Comparison of ENCODE assay signal across 8 cellular contexts in genomic region chr19:9582081-9582725, GRCh38. TPM values are rescaled to one million over a fixed set of nuclear protein-coding genes. Genes with fewer than 3 reads are reported as not detected.
DNase-seq lines count a peak whose midpoint lies in the region; ATAC-seq, FAIRE-seq and TF ChIP-seq lines count a peak whose summit lies in the region.
"Not testable (repeated sequence)": the region's sequence is repeated elsewhere in the genome, so short reads cannot be mapped to it uniquely, and the experiment has no call there.

No MANE protein-coding gene starts in this region.

- ATAC-seq in K562 = not testable (repeated sequence)

- peak overlapping the region; percentile 70 to 99 (median 81) for H3K4me3 Mint-ChIP-seq in CD8-positive, alpha-beta memory T cell
- peak overlapping the region; percentile 75 for H3K4me3 Mint-ChIP-seq in T-helper 2 cell treated with Interferon-gamma antibody and Interleukin-4, amounts not matched to agents 5 μg/mL and 100 μg/mL, for 36 hours
- peak overlapping the region; percentile 79 for H3K4me3 Mint-ChIP-seq in activated T-helper 1 cell treated with anti-CD3 and anti-CD28 coated beads, Interleukin-12 subunit alpha, Interleukin-12 subunit beta, Interleukin-2, Interleukin-4 antibody, amounts not matched to agents 30 ng/mL and 10 ng/mL and 1 ng/mL, durations not matched to agents 14 hours and 24 hours and 36 hours
- peak overlapping the region; percentile 69 for H3K4me3 Mint-ChIP-seq in mesothelial cell of epicardium

- peaks cover 17 to 40% (median 20%) of the 10 kb centered on the region in 3 donors for H3K36me3 Mint-ChIP-seq in CD8-positive, alpha-beta memory T cell
- peaks cover 59% of the 10 kb centered on the region for H3K36me3 Mint-ChIP-seq in T-helper 2 cell treated with Interferon-gamma antibody and Interleukin-4, amounts not matched to agents 5 μg/mL and 100 μg/mL, for 36 hours (ENCODE audit: low read depth)
- peaks cover 52% of the 10 kb centered on the region for H3K36me3 Mint-ChIP-seq in activated T-helper 1 cell treated with anti-CD3 and anti-CD28 coated beads, Interleukin-12 subunit alpha, Interleukin-12 subunit beta, Interleukin-2, Interleukin-4 antibody, amounts not matched to agents 30 ng/mL and 10 ng/mL and 1 ng/mL, durations not matched to agents 14 hours and 24 hours and 36 hours (ENCODE audit: low read depth)
- peaks cover 44% of the 10 kb centered on the region for H3K36me3 Mint-ChIP-seq in mesothelial cell of epicardium

- not testable (repeated sequence) for H3K9me1 ChIP-seq in K562 (ENCODE audit: control insufficient read depth, insufficient read depth, low read length)

- H3K36me3 ChIP-seq in CD8-positive, alpha-beta memory T cell (ENCODE audit: insufficient read depth, low read length); smooth muscle cell (ENCODE audit: low read depth): not testable (repeated sequence)
- peaks cover 48% of the 10 kb centered on the region for H3K36me3 ChIP-seq in HUES64 (ENCODE audit: insufficient read depth, low read length)
- peaks cover 59% of the 10 kb centered on the region for H3K36me3 ChIP-seq in K562 (ENCODE audit: control insufficient read depth, insufficient read depth, low read length)
- peaks cover 28% of the 10 kb centered on the region for H3K36me3 ChIP-seq in left ventricle myocardium inferior

- not testable (repeated sequence) for DNase-seq in CD8-positive, alpha-beta memory T cell; T-helper 2 cell treated with Interferon-gamma antibody and Interleukin-4, amounts not matched to agents 5 μg/mL and 100 μg/mL, for 36 hours (ENCODE audit: low spot score); activated T-helper 1 cell treated with anti-CD3 and anti-CD28 coated beads, Interleukin-12 subunit alpha, Interleukin-12 subunit beta, Interleukin-2, Interleukin-4 antibody, amounts not matched to agents 30 ng/mL and 10 ng/mL and 1 ng/mL, durations not matched to agents 14 hours and 24 hours and 36 hours (ENCODE audit: low spot score); K562 (ENCODE audit: extremely low read depth in 1 of 4, low spot score in 3 of 4); left ventricle myocardium inferior; mesothelial cell of epicardium (ENCODE audit: low spot score in 2 of 2, unreplicated experiment in 2 of 2); smooth muscle cell (lab: John Stamatoyannopoulos, UW; ENCODE audit: unreplicated experiment)

- not testable (repeated sequence) for H3F3A ChIP-seq in smooth muscle cell (ENCODE audit: low read depth)

- H3K4me1 ChIP-seq in CD8-positive, alpha-beta memory T cell (ENCODE audit: insufficient read depth, low read length) = peaks cover 22% of the 10 kb centered on the region
- H3K4me1 ChIP-seq in HUES64 (ENCODE audit: insufficient read depth, low read length) (peaks cover 24% of the 10 kb centered on the region), left ventricle myocardium inferior (peaks cover 42% of the 10 kb centered on the region), smooth muscle cell (ENCODE audit: low read depth) (peaks cover 14% of the 10 kb centered on the region)
- H3K4me1 ChIP-seq in K562 (replicated peaks in 1 of 2; ENCODE audit: control insufficient read depth in 2 of 2, insufficient read depth in 2 of 2, low read length in 2 of 2) = not testable (repeated sequence)

- FAIRE-seq in K562 (lab: Jason Lieb, UNC) = not testable (repeated sequence)

- peak overlapping the region; percentile 61 for H3K9ac ChIP-seq in HUES64 (ENCODE audit: low read depth, low read length)
- peak overlapping the region in 1 of 2 experiments; percentile 99; a peak in 1 of 4 replicates for H3K9ac ChIP-seq in K562 (ENCODE audit: insufficient read depth in 1 of 2, low read depth in 2 of 2, low read length in 2 of 2)
- H3K9ac ChIP-seq in smooth muscle cell (ENCODE audit: low read depth) = not testable (repeated sequence)

- H3K4me3 ChIP-seq in CD8-positive, alpha-beta memory T cell (ENCODE audit: low read length); left ventricle myocardium inferior: not testable (repeated sequence)
- peak overlapping the region; percentile 99 for H3K4me3 ChIP-seq in HUES64 (ENCODE audit: low read length)
- H3K4me3 ChIP-seq in K562 = peak overlapping the region; percentile 86; the same call in 1 of the 2 replicates
- peak overlapping the region; percentile 87 for H3K4me3 ChIP-seq in smooth muscle cell

- peak overlapping the region; percentile 78 for H3K4me2 ChIP-seq in K562 (ENCODE audit: insufficient read depth, low read length)
- peak overlapping the region; percentile 94 for H3K4me2 ChIP-seq in smooth muscle cell

- H3K27me3 ChIP-seq in CD8-positive, alpha-beta memory T cell (ENCODE audit: insufficient read depth, low read length, poor library complexity, severe bottlenecking); HUES64 (ENCODE audit: insufficient read depth, low read length); K562 (ENCODE audit: control insufficient read depth in 2 of 2, insufficient read depth in 2 of 2, low read length in 2 of 2); left ventricle myocardium inferior (ENCODE audit: low read depth); smooth muscle cell (ENCODE audit: low read depth): not testable (repeated sequence)

- H3K9me3 Mint-ChIP-seq in CD8-positive, alpha-beta memory T cell = not testable (repeated sequence)
- peaks cover 38% of the 10 kb centered on the region for H3K9me3 Mint-ChIP-seq in T-helper 2 cell treated with Interferon-gamma antibody and Interleukin-4, amounts not matched to agents 5 μg/mL and 100 μg/mL, for 36 hours
- peaks cover 39% of the 10 kb centered on the region for H3K9me3 Mint-ChIP-seq in activated T-helper 1 cell treated with anti-CD3 and anti-CD28 coated beads, Interleukin-12 subunit alpha, Interleukin-12 subunit beta, Interleukin-2, Interleukin-4 antibody, amounts not matched to agents 30 ng/mL and 10 ng/mL and 1 ng/mL, durations not matched to agents 14 hours and 24 hours and 36 hours
- H3K9me3 Mint-ChIP-seq in mesothelial cell of epicardium = peaks cover 35% of the 10 kb centered on the region

- H3K4me1 Mint-ChIP-seq in CD8-positive, alpha-beta memory T cell = peaks cover 52 to 67% (median 65%) of the 10 kb centered on the region in 3 donors
- H3K4me1 Mint-ChIP-seq in T-helper 2 cell treated with Interferon-gamma antibody and Interleukin-4, amounts not matched to agents 5 μg/mL and 100 μg/mL, for 36 hours (ENCODE audit: low read depth) = peaks cover 17% of the 10 kb centered on the region
- H3K4me1 Mint-ChIP-seq in activated T-helper 1 cell treated with anti-CD3 and anti-CD28 coated beads, Interleukin-12 subunit alpha, Interleukin-12 subunit beta, Interleukin-2, Interleukin-4 antibody, amounts not matched to agents 30 ng/mL and 10 ng/mL and 1 ng/mL, durations not matched to agents 14 hours and 24 hours and 36 hours (ENCODE audit: low read depth) = peaks cover 24% of the 10 kb centered on the region
- not testable (repeated sequence) for H3K4me1 Mint-ChIP-seq in mesothelial cell of epicardium

- TF ChIP-seq RAD21 in K562 (CRISPR knock-in tag; conservative IDR thresholded peaks at IDR 0.05 in 1 of 2, IDR thresholded peaks at IDR 0.05 in 1 of 2) = not testable (repeated sequence)

- POLR2A ChIA-PET in CD8-positive, alpha-beta memory T cell (lab: Charles Lee) = interaction anchor here (0.6 kb wide), 1 partner anchor 19 kb away, joined by 4 read pairs; no protein-coding TSS in a partner anchor
- POLR2A ChIA-PET in K562 (lab: Yijun Ruan, JAX) = interaction anchor here (0.5 to 0.7 kb wide), 3 partner anchors 11 to 419 kb away, joined by 3 to 4 read pairs (median 4); no protein-coding TSS in a partner anchor

- TF ChIP-seq CTCF in K562 (IDR thresholded peaks at IDR 0.05 in 2 of 3, conservative IDR thresholded peaks at IDR 0.05 in 1 of 3; ENCODE audit: insufficient read depth in 2 of 3, low read depth in 1 of 3, low read length in 3 of 3); left ventricle myocardium inferior (IDR thresholded peaks at IDR 0.05; ENCODE audit: borderline replicate concordance); mesothelial cell of epicardium (IDR thresholded peaks at IDR 0.05; ENCODE audit: unreplicated experiment); smooth muscle cell (IDR thresholded peaks at IDR 0.05; ENCODE audit: borderline replicate concordance, insufficient read depth, poor library complexity, severe bottlenecking): not testable (repeated sequence)

- not testable (repeated sequence) for H3K27ac ChIP-seq in CD8-positive, alpha-beta memory T cell (ENCODE audit: low read depth, low read length); K562 (ENCODE audit: extremely low read depth, low read depth, low read length); smooth muscle cell (ENCODE audit: low read depth)
- peak overlapping the region; percentile 81 for H3K27ac ChIP-seq in HUES64 (ENCODE audit: low read depth, low read length)
- peak overlapping the region; percentile 39 for H3K27ac ChIP-seq in left ventricle myocardium inferior (replicated peaks)

- H4K20me1 ChIP-seq in K562 (replicated peaks; ENCODE audit: control insufficient read depth, insufficient read depth, low read length) = not testable (repeated sequence)
- peaks cover 42% of the 10 kb centered on the region for H4K20me1 ChIP-seq in smooth muscle cell (ENCODE audit: low read depth)

- in situ Hi-C loops in K562 (cut with MboI) = not testable (repeated sequence)

- not testable (repeated sequence) for H3K27me3 Mint-ChIP-seq in CD8-positive, alpha-beta memory T cell; T-helper 2 cell treated with Interferon-gamma antibody and Interleukin-4, amounts not matched to agents 5 μg/mL and 100 μg/mL, for 36 hours (ENCODE audit: low read depth); activated T-helper 1 cell treated with anti-CD3 and anti-CD28 coated beads, Interleukin-12 subunit alpha, Interleukin-12 subunit beta, Interleukin-2, Interleukin-4 antibody, amounts not matched to agents 30 ng/mL and 10 ng/mL and 1 ng/mL, durations not matched to agents 14 hours and 24 hours and 36 hours (ENCODE audit: insufficient read depth); mesothelial cell of epicardium (ENCODE audit: low read depth)

- WGBS in HUES64 = 43% methylated on average over 12 of the region's 13 CpGs
- WGBS in K562 (ENCODE audit: insufficient coverage, low coverage, missing lambda C conversion rate) = 66% methylated on average over 13 of the region's 13 CpGs
- 54% methylated on average over 13 of the region's 13 CpGs for WGBS in smooth muscle cell (ENCODE audit: low lambda C conversion rate)

- not testable (repeated sequence) for H3K9me3 ChIP-seq in CD8-positive, alpha-beta memory T cell (ENCODE audit: low read length); HUES64 (ENCODE audit: insufficient read depth, low read depth, low read length); K562 (replicated peaks; ENCODE audit: control insufficient read depth, insufficient read depth, low read depth, low read length); smooth muscle cell (replicated peaks; ENCODE audit: low read depth)
- H3K9me3 ChIP-seq in left ventricle myocardium inferior (replicated peaks) = peaks cover 34% of the 10 kb centered on the region

- H3K79me2 ChIP-seq in K562 (ENCODE audit: control insufficient read depth, insufficient read depth, low read length) (peaks cover 77% of the 10 kb centered on the region), smooth muscle cell (ENCODE audit: low read depth) (peaks cover 69% of the 10 kb centered on the region)

- intact Hi-C loops in activated T-helper 1 cell treated with anti-CD3 and anti-CD28 coated beads, Interleukin-12 subunit alpha, Interleukin-12 subunit beta, Interleukin-2, Interleukin-4 antibody, amounts not matched to agents 30 ng/mL and 10 ng/mL and 1 ng/mL, durations not matched to agents 14 hours and 24 hours and 36 hours (cut with micrococcal nuclease) = loop anchor here (10.0 kb wide), 2 partner anchors 93 to 333 kb away; partner anchors contain the start of gene ZNF562
- intact Hi-C loops in K562 (cut with micrococcal nuclease) = loop anchor here (5.0 kb wide), 2 partner anchors 270 to 445 kb away; no protein-coding TSS in a partner anchor
- intact Hi-C loops in left ventricle myocardium inferior (cut with micrococcal nuclease) = not testable (repeated sequence)

- not testable (repeated sequence) for H2AFZ ChIP-seq in K562 (ENCODE audit: low read depth, low read length); smooth muscle cell (ENCODE audit: low read depth)

- not testable (repeated sequence) for TF ChIP-seq POLR2A in K562 (conservative IDR thresholded peaks at IDR 0.05)

- not testable (repeated sequence) for TF ChIP-seq EP300 in K562 (IDR thresholded peaks at IDR 0.05; ENCODE audit: low read length)

- peak overlapping the region; percentile 38 to 95 (median 85) for H3K27ac Mint-ChIP-seq in CD8-positive, alpha-beta memory T cell
- peak overlapping the region; percentile 80 for H3K27ac Mint-ChIP-seq in T-helper 2 cell treated with Interferon-gamma antibody and Interleukin-4, amounts not matched to agents 5 μg/mL and 100 μg/mL, for 36 hours
- not testable (repeated sequence) for H3K27ac Mint-ChIP-seq in activated T-helper 1 cell treated with anti-CD3 and anti-CD28 coated beads, Interleukin-12 subunit alpha, Interleukin-12 subunit beta, Interleukin-2, Interleukin-4 antibody, amounts not matched to agents 30 ng/mL and 10 ng/mL and 1 ng/mL, durations not matched to agents 14 hours and 24 hours and 36 hours
- H3K27ac Mint-ChIP-seq in mesothelial cell of epicardium = peak overlapping the region; percentile 76

- CTCF ChIA-PET in CD8-positive, alpha-beta memory T cell (lab: Charles Lee) = interaction anchor here (0.7 kb wide), 1 partner anchor 227 kb away, joined by 3 read pairs; no protein-coding TSS in a partner anchor
- CTCF ChIA-PET in K562 (lab: Yijun Ruan, JAX; ENCODE audit: low intra/inter-chr PET ratio) = not testable (repeated sequence)

- not testable (repeated sequence) for BruUV-seq in K562 (replicated peaks; lab: Mats Ljungman, UMichigan)

RNA-seq across cellular contexts. Expression of gene ZNF121, which starts 2.1 kb away (rescaled TPM):
- total RNA-seq in CD8-positive, alpha-beta memory T cell = 10 to 100 TPM; 87.1 to 90.2 TPM
- 4.1 TPM for polyA plus RNA-seq in CD8-positive, alpha-beta memory T cell
- polyA plus RNA-seq in HUES64 (2013, experiment 1 of 2) = 47.9 TPM
- polyA plus RNA-seq in HUES64 (2013, experiment 2 of 2) = 51.3 TPM
- total RNA-seq in activated T-helper 1 cell treated with anti-CD3 and anti-CD28 coated beads, Interleukin-12 subunit alpha, Interleukin-12 subunit beta, Interleukin-2, Interleukin-4 antibody, amounts not matched to agents 30 ng/mL and 10 ng/mL and 1 ng/mL, durations not matched to agents 14 hours and 24 hours and 36 hours = 63.4 and 64.8 TPM in 2 replicates
- 33.4 and 106 TPM in 2 replicates for total RNA-seq in K562 (2011; cell fraction: chromatin; rRNA removed; ENCODE audit: low replicate concordance)
- total RNA-seq in K562 (2011; cell fraction: nucleolus; rRNA removed) = 16.2 and 23.4 TPM in 2 replicates
- total RNA-seq in K562 (2011; cell fraction: nucleoplasm; rRNA removed) = 53.7 and 76.0 TPM in 2 replicates
- total RNA-seq in K562 (2014; rRNA removed) = 46.8 and 55.5 TPM in 2 replicates
- total RNA-seq in K562 (2014; rRNA removed; fragmentation: Illumina TruSeq; extraction: Trizol) = 115 and 132 TPM in 2 replicates
- 90.1 and 99.2 TPM in 2 replicates for total RNA-seq in K562 (2015; rRNA removed; fragmentation: Illumina TruSeq; extraction: Trizol)
- 66.0 and 70.0 TPM in 2 replicates for total RNA-seq in K562 (2021)
- polyA plus RNA-seq in K562 (2011; rRNA removed) = 33.4 and 42.2 TPM in 2 replicates
- polyA plus RNA-seq in K562 (2011; cell fraction: cytosol; rRNA removed) = 5.5 and 22.1 TPM in 2 replicates
- 28.3 and 40.7 TPM in 2 replicates for polyA plus RNA-seq in K562 (2011; cell fraction: nucleus; rRNA removed)
- polyA plus RNA-seq in K562 (2012) = 10.2 and 12.0 TPM in 2 replicates
- 26.0 and 29.4 TPM in 2 replicates for polyA plus RNA-seq in K562 (2014; fragmentation: Illumina TruSeq; extraction: Trizol)
- polyA plus RNA-seq in K562 (2014; fragmentation: Nextera tagmentation; extraction: Ambion mirVana) = 10 to 100 TPM; 14.6 to 26.2 TPM
- 25.8 and 28.4 TPM in 2 replicates for polyA plus RNA-seq in K562 (2014; rRNA removed)
- polyA minus RNA-seq in K562 (2011; rRNA and poly(A)+ RNA removed) = 114 and 122 TPM in 2 replicates
- polyA minus RNA-seq in K562 (2011; cell fraction: cytosol; rRNA and poly(A)+ RNA removed) = 48.4 and 51.2 TPM in 2 replicates
- 15.9 and 32.4 TPM in 2 replicates for polyA minus RNA-seq in K562 (2011; cell fraction: nucleus; rRNA and poly(A)+ RNA removed)
- 18.0 TPM for total RNA-seq in left ventricle myocardium inferior
- 63.5 to 69.9 TPM (median 67.4 TPM) in 3 replicates for total RNA-seq in mesothelial cell of epicardium
- total RNA-seq in smooth muscle cell = 33.1 and 33.6 TPM in 2 replicates
- 3.6 and 4.1 TPM in 2 replicates for polyA plus RNA-seq in smooth muscle cell

RNA-seq across cellular contexts. Expression of gene ZNF561, which starts 38.8 kb away (rescaled TPM):
- 10 to 100 TPM; 35.9 to 43.5 TPM for total RNA-seq in CD8-positive, alpha-beta memory T cell
- polyA plus RNA-seq in CD8-positive, alpha-beta memory T cell = 13.0 TPM
- 47.9 TPM for polyA plus RNA-seq in HUES64 (2013, experiment 1 of 2)
- polyA plus RNA-seq in HUES64 (2013, experiment 2 of 2) = 41.7 TPM
- total RNA-seq in activated T-helper 1 cell treated with anti-CD3 and anti-CD28 coated beads, Interleukin-12 subunit alpha, Interleukin-12 subunit beta, Interleukin-2, Interleukin-4 antibody, amounts not matched to agents 30 ng/mL and 10 ng/mL and 1 ng/mL, durations not matched to agents 14 hours and 24 hours and 36 hours = 33.2 and 36.7 TPM in 2 replicates
- total RNA-seq in K562 (2011; cell fraction: chromatin; rRNA removed; ENCODE audit: low replicate concordance) = 119 and 133 TPM in 2 replicates
- 115 and 120 TPM in 2 replicates for total RNA-seq in K562 (2011; cell fraction: nucleolus; rRNA removed)
- 91.3 and 101 TPM in 2 replicates for total RNA-seq in K562 (2011; cell fraction: nucleoplasm; rRNA removed)
- total RNA-seq in K562 (2014; rRNA removed) = 12.7 and 16.8 TPM in 2 replicates
- 33.4 and 34.9 TPM in 2 replicates for total RNA-seq in K562 (2014; rRNA removed; fragmentation: Illumina TruSeq; extraction: Trizol)
- 21.2 and 23.6 TPM in 2 replicates for total RNA-seq in K562 (2015; rRNA removed; fragmentation: Illumina TruSeq; extraction: Trizol)
- total RNA-seq in K562 (2021) = 21.8 and 25.9 TPM in 2 replicates
- polyA plus RNA-seq in K562 (2011; rRNA removed) = 31.3 and 32.7 TPM in 2 replicates
- polyA plus RNA-seq in K562 (2011; cell fraction: cytosol; rRNA removed) = 13.4 and 17.9 TPM in 2 replicates
- polyA plus RNA-seq in K562 (2011; cell fraction: nucleus; rRNA removed) = 41.7 and 44.4 TPM in 2 replicates
- polyA plus RNA-seq in K562 (2012) = 15.6 and 22.6 TPM in 2 replicates
- polyA plus RNA-seq in K562 (2014; fragmentation: Illumina TruSeq; extraction: Trizol) = 23.3 and 25.9 TPM in 2 replicates
- 10 to 100 TPM; 19.2 to 25.6 TPM for polyA plus RNA-seq in K562 (2014; fragmentation: Nextera tagmentation; extraction: Ambion mirVana)
- 13.9 and 18.6 TPM in 2 replicates for polyA plus RNA-seq in K562 (2014; rRNA removed)
- 73.9 and 77.3 TPM in 2 replicates for polyA minus RNA-seq in K562 (2011; rRNA and poly(A)+ RNA removed)
- polyA minus RNA-seq in K562 (2011; cell fraction: cytosol; rRNA and poly(A)+ RNA removed) = 14.3 and 22.5 TPM in 2 replicates
- 42.9 and 71.0 TPM in 2 replicates for polyA minus RNA-seq in K562 (2011; cell fraction: nucleus; rRNA and poly(A)+ RNA removed)
- total RNA-seq in left ventricle myocardium inferior = 17.8 TPM
- total RNA-seq in mesothelial cell of epicardium = 89.8 to 99.0 TPM (median 91.9 TPM) in 3 replicates
- 59.3 and 64.2 TPM in 2 replicates for total RNA-seq in smooth muscle cell
- 27.1 and 30.5 TPM in 2 replicates for polyA plus RNA-seq in smooth muscle cell

RNA-seq across cellular contexts. Expression of gene ZNF426, which starts 43.8 kb away (rescaled TPM):
- total RNA-seq in CD8-positive, alpha-beta memory T cell = 10 to 100 TPM; 18.5 to 18.7 TPM
- polyA plus RNA-seq in CD8-positive, alpha-beta memory T cell = 17.9 TPM
- 11.1 TPM for polyA plus RNA-seq in HUES64 (2013, experiment 1 of 2)
- polyA plus RNA-seq in HUES64 (2013, experiment 2 of 2) = 12.4 TPM
- 10.2 and 10.3 TPM in 2 replicates for total RNA-seq in activated T-helper 1 cell treated with anti-CD3 and anti-CD28 coated beads, Interleukin-12 subunit alpha, Interleukin-12 subunit beta, Interleukin-2, Interleukin-4 antibody, amounts not matched to agents 30 ng/mL and 10 ng/mL and 1 ng/mL, durations not matched to agents 14 hours and 24 hours and 36 hours
- total RNA-seq in K562 (2011; cell fraction: chromatin; rRNA removed; ENCODE audit: low replicate concordance) = 13.4 and 21.2 TPM in 2 replicates
- total RNA-seq in K562 (2011; cell fraction: nucleolus; rRNA removed) = 10.4 and 12.2 TPM in 2 replicates
- total RNA-seq in K562 (2011; cell fraction: nucleoplasm; rRNA removed) = 11.9 and 12.8 TPM in 2 replicates
- 6.9 and 7.8 TPM in 2 replicates for total RNA-seq in K562 (2014; rRNA removed)
- 14.3 and 16.6 TPM in 2 replicates for total RNA-seq in K562 (2014; rRNA removed; fragmentation: Illumina TruSeq; extraction: Trizol)
- 10.8 and 11.9 TPM in 2 replicates for total RNA-seq in K562 (2015; rRNA removed; fragmentation: Illumina TruSeq; extraction: Trizol)
- total RNA-seq in K562 (2021) = 10.9 and 11.3 TPM in 2 replicates
- polyA plus RNA-seq in K562 (2011; rRNA removed) = 8.8 and 9.5 TPM in 2 replicates
- polyA plus RNA-seq in K562 (2011; cell fraction: cytosol; rRNA removed) = 2.1 and 4.5 TPM in 2 replicates
- 3.8 and 5.0 TPM in 2 replicates for polyA plus RNA-seq in K562 (2011; cell fraction: nucleus; rRNA removed)
- 3.8 and 5.4 TPM in 2 replicates for polyA plus RNA-seq in K562 (2012)
- polyA plus RNA-seq in K562 (2014; fragmentation: Illumina TruSeq; extraction: Trizol) = 6.6 TPM in 2 replicates
- polyA plus RNA-seq in K562 (2014; fragmentation: Nextera tagmentation; extraction: Ambion mirVana) = 1 to 10 TPM; 3.2 to 4.8 TPM
- 4.0 TPM in 2 replicates for polyA plus RNA-seq in K562 (2014; rRNA removed)
- polyA minus RNA-seq in K562 (2011; rRNA and poly(A)+ RNA removed) = 36.4 and 44.5 TPM in 2 replicates
- 5.8 and 10.4 TPM in 2 replicates for polyA minus RNA-seq in K562 (2011; cell fraction: cytosol; rRNA and poly(A)+ RNA removed)
- 5.0 and 10.2 TPM in 2 replicates for polyA minus RNA-seq in K562 (2011; cell fraction: nucleus; rRNA and poly(A)+ RNA removed)
- total RNA-seq in left ventricle myocardium inferior = 14.1 TPM
- total RNA-seq in mesothelial cell of epicardium = 32.4 to 35.4 TPM (median 35.1 TPM) in 3 replicates
- 13.2 and 21.0 TPM in 2 replicates for total RNA-seq in smooth muscle cell
- polyA plus RNA-seq in smooth muscle cell = 8.1 and 12.7 TPM in 2 replicates
